Comparison of ENCODE assay signal across 8 cellular contexts in the genomic region with DNA sequence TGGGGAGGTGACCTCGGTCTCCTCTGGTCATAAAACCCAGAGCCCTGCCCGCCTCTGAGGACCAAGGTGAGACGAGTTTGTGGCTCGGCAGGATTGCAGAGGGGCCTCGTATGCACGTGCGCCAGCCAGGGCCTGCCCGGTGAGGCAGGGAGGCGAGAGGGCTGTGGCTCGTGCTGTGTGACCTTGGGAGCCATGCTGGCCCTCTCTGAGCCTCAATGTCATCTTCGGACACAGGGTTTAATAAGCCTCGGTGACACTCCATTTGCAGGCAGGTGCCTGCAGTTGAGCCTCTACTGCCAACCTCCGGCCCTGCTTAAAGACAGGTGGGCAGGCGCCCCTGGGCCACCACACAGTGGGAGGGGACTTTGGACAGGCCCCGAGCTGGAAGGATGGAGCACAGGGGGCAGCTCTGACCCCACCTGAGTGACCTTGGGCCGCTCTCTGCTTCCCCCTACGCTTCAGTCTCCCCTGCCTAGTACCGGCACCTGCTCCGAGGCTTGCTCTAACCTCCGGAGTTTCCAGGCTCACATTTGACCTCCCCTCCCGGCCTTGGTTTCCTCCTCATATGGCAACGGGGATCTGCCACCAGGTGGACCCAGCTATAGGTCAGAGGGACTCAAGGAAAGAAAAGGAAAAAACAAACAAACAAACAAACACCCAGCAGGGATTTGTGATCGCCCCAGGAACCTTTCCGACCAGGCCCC. TPM values are rescaled to one million over a fixed set of nuclear protein-coding genes. Genes with fewer than 3 reads are reported as not detected.
DNase-seq lines count a peak whose midpoint lies in the region; ATAC-seq lines count a peak whose summit lies in the region.

No MANE protein-coding gene starts in this region.

- H3K4me3 ChIP-seq in thymus (ENCODE audit: low read length) = peak overlapping the region; percentile 94

- peaks cover 21% of the 10 kb centered on the region for H3K36me3 ChIP-seq in thymus (ENCODE audit: control insufficient read depth, insufficient read depth)

- peak overlapping the region; percentile 85 for H3K4me3 Mint-ChIP-seq in activated CD4-positive, alpha-beta T cell treated with anti-CD3 and anti-CD28 coated beads, Interleukin-2, amount 10 ng/mL, durations not matched to agents 24 days and 14 days
- H3K4me3 Mint-ChIP-seq in activated naive CD8-positive, alpha-beta T cell treated with anti-CD3 and anti-CD28 coated beads, Interleukin-2, amount 50 U/mL, for 24 hours = peak overlapping the region; percentile 87

- peak overlapping the region; percentile 83 for H3K27ac Mint-ChIP-seq in activated CD4-positive, alpha-beta T cell treated with anti-CD3 and anti-CD28 coated beads, Interleukin-2, amount 10 ng/mL, durations not matched to agents 24 days and 14 days
- H3K27ac Mint-ChIP-seq in activated naive CD8-positive, alpha-beta T cell treated with anti-CD3 and anti-CD28 coated beads, Interleukin-2, amount 50 U/mL, for 24 hours = peak overlapping the region; percentile 94

- ATAC-seq in activated naive CD8-positive, alpha-beta T cell treated with anti-CD3 and anti-CD28 coated beads, Interleukin-2, amount 50 U/mL, for 24 hours = no peak
- no peak for ATAC-seq in GM21447 (IDR thresholded peaks at IDR 0.05; ENCODE audit: unreplicated experiment)

- no peak for DNase-seq in activated CD4-positive, alpha-beta T cell treated with anti-CD3 and anti-CD28 coated beads, Interleukin-2, amount 10 ng/mL, durations not matched to agents 24 days and 14 days
- no peak for DNase-seq in activated CD4-positive, alpha-beta T cell treated with anti-CD3 and anti-CD28 coated beads for 48 hours
- no peak for DNase-seq in activated naive CD8-positive, alpha-beta T cell treated with anti-CD3 and anti-CD28 coated beads, Interleukin-2, amount 50 U/mL, for 24 hours
- DNase-seq in kidney tubule cell (ENCODE audit: low spot score) (peak; percentile 34), NCI-H446 treated with DMSO at 0.1 percent for 48 hours (lab: John Stamatoyannopoulos, UW) (no peak), T1000 (lab: John Stamatoyannopoulos, UW) (no peak)

- no peaks in the 10 kb centered on the region for H3K9me3 Mint-ChIP-seq in activated CD4-positive, alpha-beta T cell treated with anti-CD3 and anti-CD28 coated beads, Interleukin-2, amount 10 ng/mL, durations not matched to agents 24 days and 14 days
- H3K9me3 Mint-ChIP-seq in activated naive CD8-positive, alpha-beta T cell treated with anti-CD3 and anti-CD28 coated beads, Interleukin-2, amount 50 U/mL, for 24 hours = no peaks in the 10 kb centered on the region

- no peaks in the 10 kb centered on the region for H3K27me3 Mint-ChIP-seq in activated CD4-positive, alpha-beta T cell treated with anti-CD3 and anti-CD28 coated beads, Interleukin-2, amount 10 ng/mL, durations not matched to agents 24 days and 14 days
- no peaks in the 10 kb centered on the region for H3K27me3 Mint-ChIP-seq in activated naive CD8-positive, alpha-beta T cell treated with anti-CD3 and anti-CD28 coated beads, Interleukin-2, amount 50 U/mL, for 24 hours

- no peaks in the 10 kb centered on the region for H3K27me3 ChIP-seq in thymus (ENCODE audit: control insufficient read depth, insufficient read depth)

- H3K9me3 ChIP-seq in thymus (ENCODE audit: control insufficient read depth) = no peaks in the 10 kb centered on the region

- peaks cover 6% of the 10 kb centered on the region for H3K36me3 Mint-ChIP-seq in activated CD4-positive, alpha-beta T cell treated with anti-CD3 and anti-CD28 coated beads, Interleukin-2, amount 10 ng/mL, durations not matched to agents 24 days and 14 days (ENCODE audit: low read depth)
- peaks cover 4% of the 10 kb centered on the region for H3K36me3 Mint-ChIP-seq in activated naive CD8-positive, alpha-beta T cell treated with anti-CD3 and anti-CD28 coated beads, Interleukin-2, amount 50 U/mL, for 24 hours (ENCODE audit: low read depth)

- H3K4me1 Mint-ChIP-seq in activated CD4-positive, alpha-beta T cell treated with anti-CD3 and anti-CD28 coated beads, Interleukin-2, amount 10 ng/mL, durations not matched to agents 24 days and 14 days = peaks cover 17% of the 10 kb centered on the region
- peaks cover 44% of the 10 kb centered on the region for H3K4me1 Mint-ChIP-seq in activated naive CD8-positive, alpha-beta T cell treated with anti-CD3 and anti-CD28 coated beads, Interleukin-2, amount 50 U/mL, for 24 hours

- WGBS in thymus = 87% methylated on average over 24 of the region's 24 CpGs

- H3K27ac ChIP-seq in thymus (ENCODE audit: low read depth) = no peak overlapping the region

- intact Hi-C loops in activated CD4-positive, alpha-beta T cell treated with anti-CD3 and anti-CD28 coated beads, Interleukin-2, amount 10 ng/mL, durations not matched to agents 24 days and 14 days (cut with micrococcal nuclease) = no loop called here

- H3K4me1 ChIP-seq in thymus (ENCODE audit: control insufficient read depth, insufficient read depth, low read length) = peaks cover 16% of the 10 kb centered on the region

RNA-seq across cellular contexts. Expression of a gene that starts 3.2 kb away (rescaled TPM):
- total RNA-seq in activated CD4-positive, alpha-beta T cell treated with anti-CD3 and anti-CD28 coated beads, Interleukin-2, amount 10 ng/mL, durations not matched to agents 24 days and 14 days = 35.8 and 39.6 TPM in 2 replicates
- 9.4 TPM for polyA plus RNA-seq in thymus

RNA-seq across cellular contexts. Expression of a gene that starts 56.0 kb away (rescaled TPM):
- total RNA-seq in activated CD4-positive, alpha-beta T cell treated with anti-CD3 and anti-CD28 coated beads, Interleukin-2, amount 10 ng/mL, durations not matched to agents 24 days and 14 days = 32.2 and 33.2 TPM in 2 replicates
- 10.8 TPM for polyA plus RNA-seq in thymus
